ENCODE assay signal across 17 cellular contexts in the genomic region with DNA sequence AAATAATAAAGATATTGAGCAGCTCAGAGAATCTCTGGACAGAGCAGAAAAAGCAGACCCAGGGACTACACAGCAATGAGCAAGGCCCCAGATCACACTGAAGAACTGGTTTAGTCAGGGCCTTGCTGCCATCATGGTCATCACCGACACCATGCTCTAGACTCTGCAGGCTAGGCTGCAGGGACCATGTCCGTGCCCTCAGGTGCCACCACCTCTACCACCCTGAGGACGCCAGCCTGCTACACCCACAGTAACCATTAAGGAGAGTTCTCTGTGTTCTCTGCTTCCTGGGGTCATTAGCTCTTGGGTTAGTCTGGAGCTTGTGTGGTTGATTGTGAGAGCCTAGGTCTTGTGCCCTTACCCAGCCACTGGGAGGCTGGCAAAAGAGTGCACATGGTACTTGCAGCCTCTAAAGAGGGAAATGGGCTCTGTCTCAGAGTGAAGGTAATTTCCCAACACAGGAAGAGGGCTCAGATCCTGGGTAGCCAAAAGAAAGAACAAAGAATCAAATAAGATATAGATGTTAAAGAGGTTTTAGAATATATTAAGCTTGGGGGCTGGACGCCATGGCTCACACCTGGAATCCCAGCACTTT. TPM values are rescaled to one million over a fixed set of nuclear protein-coding genes. Genes with fewer than 3 reads are reported as not detected.
A peak's percentile ranks its signal among the peaks of the same experiment; 100 is the strongest.
DNase-seq lines count a peak whose midpoint lies in the region; ATAC-seq, FAIRE-seq and TF ChIP-seq lines count a peak whose summit lies in the region.
"Had no signal": no experiment of that assay in that cellular context is flagged by ENCODE, and none has a peak within 500 bp of the region (broad histone marks: within the 10 kb centered on the region; RNA-seq: fewer than 3 reads in every experiment).

No MANE protein-coding gene starts in this region.

- TF ChIP-seq EP300 in GM12878 (IDR thresholded peaks at IDR 0.05; ENCODE audit: borderline replicate concordance in 1 of 2, control insufficient read depth in 1 of 2, low read depth in 2 of 2, low read length in 2 of 2), result no peak

- POLR2A ChIA-PET in GM12878 (lab: Charles Lee) (no interaction called here), Caco-2 (lab: Charles Lee) (interaction anchor here (1.4 kb wide), 1 partner anchor 10 kb away, joined by 4 read pairs; no protein-coding TSS in a partner anchor)

- DNase-seq in activated CD4-positive, alpha-beta T cell treated with anti-CD3 and anti-CD28 coated beads, Interleukin-2, amount 10 ng/mL, durations not matched to agents 24 days and 14 days, result no peak
- DNase-seq in activated CD4-positive, alpha-beta T cell treated with anti-CD3 and anti-CD28 coated beads, Interleukin-2, amount 50 U/mL, for 4 hours, result no peak
- peak; percentile 47 for DNase-seq in NOMO-1 treated with DMSO at 0.1 percent for 48 hours (lab: John Stamatoyannopoulos, UW; ENCODE audit: unreplicated experiment)
- DNase-seq in GM12878 (ENCODE audit: low read depth, low spot score), result no peak
- DNase-seq in stimulated activated naive B cell treated with anti-CD40 and anti-IgM and Interleukin-4, amounts not matched to agents 10 μg/mL and 1 μg/mL and 100 μg/mL, for 72 hours, result no peak
- DNase-seq in activated naive CD8-positive, alpha-beta T cell treated with anti-CD3 and anti-CD28 coated beads for 36 hours, result no peak
- DNase-seq in Caco-2, result no peak
- DNase-seq in frontal cortex (ENCODE audit: low spot score in 2 of 2), result no peak
- DNase-seq: Calu3, Karpas-422, NCI-H1048, NCI-H2227 treated with DMSO at 0.1 percent for 48 hours, NCI-H69, SIG-M5 had no signal

- no TSS peak for BruUV-seq in GM12878 (replicated peaks; lab: Mats Ljungman, UMichigan)
- no TSS peak for BruUV-seq in Caco-2 (replicated peaks; lab: Mats Ljungman, UMichigan)

- H3K4me2 ChIP-seq in GM12878 (ENCODE audit: control insufficient read depth, insufficient read depth), result no peak overlapping the region
- H3K4me2 ChIP-seq: A549 had no signal

- H3K9me3 ChIP-seq in GM12878 (replicated peaks; ENCODE audit: control insufficient read depth, insufficient read depth, low read length) (no peaks in the 10 kb centered on the region), Caco-2 (no peaks in the 10 kb centered on the region)
- H3K9me3 ChIP-seq: A549 had no signal

- WGBS in GM12878 (ENCODE audit: insufficient coverage, insufficient replicate concordance, low lambda C conversion rate, missing lambda C conversion rate), result 69% methylated on average over 4 of the region's 4 CpGs

- H3K4me1 ChIP-seq in GM12878 (ENCODE audit: control insufficient read depth, insufficient read depth, low read length) (0 out of 2 replicates have a peak, but pooled peaks cover 4% of the 10 kb centered on the region), Caco-2 (no peaks in the 10 kb centered on the region)
- H3K4me1 ChIP-seq: A549 had no signal

- TF ChIP-seq CTCF in GM12878 (IDR thresholded peaks at IDR 0.05 in 2 of 3, conservative IDR thresholded peaks at IDR 0.05 in 1 of 3; ENCODE audit: control insufficient read depth in 2 of 3, extremely low read depth in 1 of 3, insufficient read depth in 1 of 3, low read depth in 3 of 3, low read length in 3 of 3) (no peak), Caco-2 (IDR thresholded peaks at IDR 0.05; ENCODE audit: insufficient read depth in 1 of 2, low read depth in 1 of 2, low read length in 1 of 2, severe bottlenecking in 1 of 2, unreplicated experiment in 1 of 2) (no peak)

- no peak overlapping the region for H3K27ac ChIP-seq in GM12878 (ENCODE audit: control insufficient read depth, insufficient read depth)
- H3K27ac ChIP-seq: A549 had no signal

- H3K9ac ChIP-seq in GM12878 (ENCODE audit: control insufficient read depth, insufficient read depth, low read length), result no peak overlapping the region

- no peaks in the 10 kb centered on the region for H3K79me2 ChIP-seq in GM12878 (ENCODE audit: control insufficient read depth, insufficient read depth, low read length)

- H3K4me3 ChIP-seq in GM12878 (no peak overlapping the region), Caco-2 (ENCODE audit: low read depth, low read length) (no peak overlapping the region)
- H3K4me3 ChIP-seq: A549 had no signal

- H3K4me3 Mint-ChIP-seq in activated CD4-positive, alpha-beta T cell treated with anti-CD3 and anti-CD28 coated beads, Interleukin-2, amount 10 ng/mL, durations not matched to agents 24 days and 14 days, result no peak overlapping the region
- no peak overlapping the region for H3K4me3 Mint-ChIP-seq in stimulated activated naive B cell treated with anti-CD40 and anti-IgM and Interleukin-4, amounts not matched to agents 10 μg/mL and 1 μg/mL and 100 μg/mL, for 72 hours
- no peak overlapping the region for H3K4me3 Mint-ChIP-seq in activated naive CD8-positive, alpha-beta T cell treated with anti-CD3 and anti-CD28 coated beads for 36 hours
- no peak overlapping the region for H3K4me3 Mint-ChIP-seq in Caco-2 (ENCODE audit: unreplicated experiment)

- FAIRE-seq in GM12878 (lab: Jason Lieb, UNC), result no peak
- FAIRE-seq in frontal cortex (lab: Jason Lieb, UNC), result no peak
- FAIRE-seq: A549, GM12891 had no signal

- SMC1A ChIA-PET in GM12878 (lab: Charles Lee; ENCODE audit: uncharacterized antibody, unreplicated experiment), result interaction anchor here (0.7 to 2.5 kb wide), 2 partner anchors 9 to 15 kb away, joined by 3 to 9 read pairs; no protein-coding TSS in a partner anchor

- intact Hi-C loops in activated CD4-positive, alpha-beta T cell treated with anti-CD3 and anti-CD28 coated beads, Interleukin-2, amount 10 ng/mL, durations not matched to agents 24 days and 14 days (cut with micrococcal nuclease), result no loop called here
- intact Hi-C loops in GM12878 (cut with micrococcal nuclease; ENCODE audit: unreplicated experiment) (no loop called here), Caco-2 (cut with micrococcal nuclease; ENCODE audit: unreplicated experiment) (no loop called here)

- no peak for TF ChIP-seq POLR2A in GM12878 (IDR thresholded peaks at IDR 0.05; ENCODE audit: low read depth, low read length)

- H3K27me3 Mint-ChIP-seq in activated CD4-positive, alpha-beta T cell treated with anti-CD3 and anti-CD28 coated beads, Interleukin-2, amount 10 ng/mL, durations not matched to agents 24 days and 14 days, result no peaks in the 10 kb centered on the region
- no peaks in the 10 kb centered on the region for H3K27me3 Mint-ChIP-seq in stimulated activated naive B cell treated with anti-CD40 and anti-IgM and Interleukin-4, amounts not matched to agents 10 μg/mL and 1 μg/mL and 100 μg/mL, for 72 hours
- H3K27me3 Mint-ChIP-seq in activated naive CD8-positive, alpha-beta T cell treated with anti-CD3 and anti-CD28 coated beads for 36 hours, result no peaks in the 10 kb centered on the region
- no peaks in the 10 kb centered on the region for H3K27me3 Mint-ChIP-seq in Caco-2 (ENCODE audit: insufficient read depth, unreplicated experiment)

- H3K27me3 ChIP-seq in GM12878 (replicated peaks in 1 of 2; ENCODE audit: control insufficient read depth in 2 of 2, insufficient read depth in 2 of 2, low read length in 1 of 2), result no peaks in the 10 kb centered on the region
- no peaks in the 10 kb centered on the region for H3K27me3 ChIP-seq in Caco-2 (replicated peaks; ENCODE audit: control insufficient read depth, insufficient read depth, low read length)

- peaks cover 8% of the 10 kb centered on the region for H3K4me1 Mint-ChIP-seq in activated CD4-positive, alpha-beta T cell treated with anti-CD3 and anti-CD28 coated beads, Interleukin-2, amount 10 ng/mL, durations not matched to agents 24 days and 14 days
- H3K4me1 Mint-ChIP-seq in stimulated activated naive B cell treated with anti-CD40 and anti-IgM and Interleukin-4, amounts not matched to agents 10 μg/mL and 1 μg/mL and 100 μg/mL, for 72 hours, result peaks cover 3 to 7% of the 10 kb centered on the region in 2 donors
- peaks cover 2% of the 10 kb centered on the region for H3K4me1 Mint-ChIP-seq in activated naive CD8-positive, alpha-beta T cell treated with anti-CD3 and anti-CD28 coated beads for 36 hours
- no peaks in the 10 kb centered on the region for H3K4me1 Mint-ChIP-seq in Caco-2 (ENCODE audit: low read depth, unreplicated experiment)

- peak overlapping the region; percentile 1 for H3K27ac Mint-ChIP-seq in activated CD4-positive, alpha-beta T cell treated with anti-CD3 and anti-CD28 coated beads, Interleukin-2, amount 10 ng/mL, durations not matched to agents 24 days and 14 days
- H3K27ac Mint-ChIP-seq in stimulated activated naive B cell treated with anti-CD40 and anti-IgM and Interleukin-4, amounts not matched to agents 10 μg/mL and 1 μg/mL and 100 μg/mL, for 72 hours, result no peak overlapping the region
- no peak overlapping the region for H3K27ac Mint-ChIP-seq in activated naive CD8-positive, alpha-beta T cell treated with anti-CD3 and anti-CD28 coated beads for 36 hours
- no peak overlapping the region for H3K27ac Mint-ChIP-seq in Caco-2 (ENCODE audit: unreplicated experiment)

- no peak overlapping the region for H2AFZ ChIP-seq in GM12878 (ENCODE audit: control insufficient read depth, low read depth, low read length)

- H3K36me3 ChIP-seq in GM12878 (ENCODE audit: control insufficient read depth in 2 of 2, insufficient read depth in 2 of 2, low read length in 1 of 2), result no peaks in the 10 kb centered on the region
- H3K36me3 ChIP-seq in Caco-2 (ENCODE audit: control insufficient read depth, insufficient read depth, low read length), result no peaks in the 10 kb centered on the region

- no peaks in the 10 kb centered on the region for H3K36me3 Mint-ChIP-seq in activated CD4-positive, alpha-beta T cell treated with anti-CD3 and anti-CD28 coated beads, Interleukin-2, amount 10 ng/mL, durations not matched to agents 24 days and 14 days (ENCODE audit: low read depth)
- no peaks in the 10 kb centered on the region for H3K36me3 Mint-ChIP-seq in stimulated activated naive B cell treated with anti-CD40 and anti-IgM and Interleukin-4, amounts not matched to agents 10 μg/mL and 1 μg/mL and 100 μg/mL, for 72 hours
- no peaks in the 10 kb centered on the region for H3K36me3 Mint-ChIP-seq in activated naive CD8-positive, alpha-beta T cell treated with anti-CD3 and anti-CD28 coated beads for 36 hours
- no peaks in the 10 kb centered on the region for H3K36me3 Mint-ChIP-seq in Caco-2 (ENCODE audit: insufficient read depth, unreplicated experiment)

- RAD21 ChIA-PET in GM12878 (lab: Charles Lee; ENCODE audit: unreplicated experiment), result interaction anchor here (1.0 kb wide), 1 partner anchor 34 kb away, joined by 3 read pairs; no protein-coding TSS in a partner anchor

- no peaks in the 10 kb centered on the region for H4K20me1 ChIP-seq in GM12878 (ENCODE audit: control insufficient read depth, insufficient read depth)

- H3K9me3 Mint-ChIP-seq in activated CD4-positive, alpha-beta T cell treated with anti-CD3 and anti-CD28 coated beads, Interleukin-2, amount 10 ng/mL, durations not matched to agents 24 days and 14 days, result no peaks in the 10 kb centered on the region
- H3K9me3 Mint-ChIP-seq in stimulated activated naive B cell treated with anti-CD40 and anti-IgM and Interleukin-4, amounts not matched to agents 10 μg/mL and 1 μg/mL and 100 μg/mL, for 72 hours, result no peaks in the 10 kb centered on the region
- no peaks in the 10 kb centered on the region for H3K9me3 Mint-ChIP-seq in activated naive CD8-positive, alpha-beta T cell treated with anti-CD3 and anti-CD28 coated beads for 36 hours
- no peaks in the 10 kb centered on the region for H3K9me3 Mint-ChIP-seq in Caco-2 (ENCODE audit: unreplicated experiment)

- CTCF ChIA-PET in GM12878 (lab: Yijun Ruan, JAX) (interaction anchor here (0.6 to 1.4 kb wide), 5 partner anchors 10 to 339 kb away, joined by 3 to 4 read pairs (median 3); partner anchors contain the start of gene CDKN2AIPNL), Caco-2 (lab: Charles Lee) (no interaction called here)

- ATAC-seq in GM12878, result peak; percentile 74
- peak; percentile 52 to 67 for ATAC-seq in stimulated activated naive B cell treated with anti-CD40 and anti-IgM and Interleukin-4, amounts not matched to agents 10 μg/mL and 1 μg/mL and 100 μg/mL, for 72 hours (replicated peaks)
- ATAC-seq: A549, HCT116 had no signal

- no peak for TF ChIP-seq RAD21 in GM12878 (IDR thresholded peaks at IDR 0.05; ENCODE audit: insufficient read depth, low read depth, low read length)

- in situ Hi-C loops in GM12878 (cut with MboI), result no loop called here

RNA-seq across cellular contexts. Expression of gene JADE2, which starts 31.9 kb away (rescaled TPM):
- 72.5 and 81.3 TPM in 2 replicates for total RNA-seq in activated CD4-positive, alpha-beta T cell treated with anti-CD3 and anti-CD28 coated beads, Interleukin-2, amount 10 ng/mL, durations not matched to agents 24 days and 14 days
- 71.9 and 78.0 TPM in 2 replicates for total RNA-seq in GM12878 (2013; cell fraction: nucleolus; rRNA removed)
- total RNA-seq in GM12878 (2014; rRNA removed) (35.9 and 40.0 TPM in 2 replicates), GM12878 (2014; rRNA removed; fragmentation: Illumina TruSeq; extraction: Trizol) (19.9 and 23.6 TPM in 2 replicates), GM12878 (2021) (66.1 and 67.0 TPM in 2 replicates), Caco-2 (2022) (65.3 and 67.6 TPM in 2 replicates), frontal cortex (2.4 TPM)
- 9.3 TPM for polyA plus RNA-seq in GM12878 (2011; ENCODE audit: low read depth)
- polyA plus RNA-seq in GM12878 (2011; rRNA removed) (18.7 and 31.5 TPM in 2 replicates), GM12878 (2014; fragmentation: Illumina TruSeq; extraction: Trizol) (11.3 and 21.2 TPM in 2 replicates), GM12878 (2014; fragmentation: Nextera tagmentation; extraction: Ambion mirVana) (1 to 10 TPM; 1.5 to 2.3 TPM), GM12878 (2014; rRNA removed) (35.3 and 46.9 TPM in 2 replicates), GM12878 (2016; fragmentation: Nextera tagmentation; extraction: Ambion mirVana) (10 to 100 TPM; 13.1 to 15.6 TPM)
- 32.4 and 44.8 TPM in 2 replicates for polyA plus RNA-seq in GM12878 (2011; cell fraction: cytosol; rRNA removed)
- polyA plus RNA-seq in GM12878 (2011; cell fraction: nucleus; rRNA removed), result 47.8 and 58.6 TPM in 2 replicates
- 22.9 and 26.2 TPM in 2 replicates for polyA plus RNA-seq in GM12878 (2012)
- polyA minus RNA-seq in GM12878 (2011; rRNA and poly(A)+ RNA removed), result 47.3 and 68.9 TPM in 2 replicates
- polyA minus RNA-seq in GM12878 (2011; cell fraction: cytosol; rRNA and poly(A)+ RNA removed), result 22.5 and 26.8 TPM in 2 replicates
- 21.9 and 35.7 TPM in 2 replicates for polyA minus RNA-seq in GM12878 (2011; cell fraction: nucleus; rRNA and poly(A)+ RNA removed)
- total RNA-seq in activated naive CD8-positive, alpha-beta T cell treated with anti-CD3 and anti-CD28 coated beads for 36 hours, result 10 to 100 TPM; 80.2 to 80.3 TPM
